Comparison of ENCODE assay signal across 26 cellular contexts in genomic region chr16:48899500-48899899, GRCh38.
"Had no signal": no experiment of that assay in that cellular context is flagged by ENCODE, and none has a peak within 500 bp of the region (broad histone marks: within the 10 kb centered on the region; RNA-seq: fewer than 3 reads in every experiment).

No MANE protein-coding gene starts in this region.

- H3K9me3 ChIP-seq: esophagus squamous epithelium, gastrocnemius medialis, heart right ventricle, left lung, lower lobe of right lung, mucosa of descending colon had no signal

- H3K4me3 ChIP-seq: esophagus squamous epithelium, gastrocnemius medialis, heart right ventricle, left lung, lower lobe of right lung, mucosa of descending colon had no signal

- H3K4me1 ChIP-seq: esophagus squamous epithelium, gastrocnemius medialis, heart right ventricle, left lung, lower lobe of right lung had no signal

- DNase-seq: cortex of kidney; effector CD8-positive, alpha-beta T cell; effector memory CD8-positive, alpha-beta T cell; endodermal cell; erythroblast; esophagus squamous epithelium; foreskin fibroblast; foreskin melanocyte; gastrocnemius medialis; glutamatergic neuron; heart right ventricle; hippocampal formation; left cardiac atrium; left lung; left ventricle myocardium superior; lower lobe of right lung; mesenchymal stem cell; mucosa of descending colon; naive B cell had no signal

- H3K27ac ChIP-seq: epithelial cell of prostate, esophagus squamous epithelium, gastrocnemius medialis, heart right ventricle, left lung, lower lobe of right lung had no signal

- H3K27me3 Mint-ChIP-seq: dendritic cell treated with granulocyte-macrophage colony-stimulating factor and Interleukin-4, amounts not matched to agents 40 ng/mL and 50 ng/mL, for 4 days; effector memory CD8-positive, alpha-beta T cell had no signal

- ATAC-seq: effector memory CD8-positive, alpha-beta T cell; esophagus mucosa; gastrocnemius medialis; heart right ventricle; left cardiac atrium; left lung; left ventricle myocardium superior; lower lobe of right lung; mucosa of descending colon had no signal

- H3K4me1 Mint-ChIP-seq: mesothelial cell of epicardium, naive B cell had no signal

- H3K9me3 Mint-ChIP-seq: dendritic cell treated with granulocyte-macrophage colony-stimulating factor and Interleukin-4, amounts not matched to agents 40 ng/mL and 50 ng/mL, for 4 days; endodermal cell; mesothelial cell of epicardium had no signal

- H3K27ac Mint-ChIP-seq: dendritic cell treated with granulocyte-macrophage colony-stimulating factor and Interleukin-4, amounts not matched to agents 40 ng/mL and 50 ng/mL, for 4 days; effector memory CD8-positive, alpha-beta T cell; endodermal cell; mesothelial cell of epicardium had no signal

- H3K36me3 Mint-ChIP-seq: mesothelial cell of epicardium, naive B cell had no signal

- FAIRE-seq: endometrium, islet of Langerhans, keratinocyte had no signal

- H3K4me3 Mint-ChIP-seq: dendritic cell treated with granulocyte-macrophage colony-stimulating factor and Interleukin-4, amounts not matched to agents 40 ng/mL and 50 ng/mL, for 4 days; effector memory CD8-positive, alpha-beta T cell; endodermal cell; mesothelial cell of epicardium; naive B cell had no signal

- H3K36me3 ChIP-seq: esophagus squamous epithelium, gastrocnemius medialis, heart right ventricle, left lung, lower lobe of right lung had no signal
